ENCODE assay signal across 16 cellular contexts in the genomic region with DNA sequence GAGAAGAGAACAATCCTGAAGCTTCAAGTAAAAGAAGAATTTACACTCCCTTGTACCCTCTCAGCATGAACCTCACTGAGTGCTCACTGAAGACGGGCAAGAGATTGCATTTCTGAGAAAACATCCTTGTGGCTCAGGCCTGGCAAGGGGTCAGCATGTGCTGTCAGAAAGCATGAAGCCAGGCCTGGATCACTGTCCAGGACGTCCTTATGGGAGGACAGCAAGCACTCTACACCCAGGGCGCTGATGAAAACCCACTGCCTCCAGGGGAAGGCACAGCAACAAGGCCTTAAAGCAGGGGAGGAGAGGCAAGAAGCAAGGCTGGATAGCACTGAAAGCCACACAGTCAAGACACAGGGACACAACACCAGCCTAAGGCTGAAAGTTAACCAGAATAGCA.
DNase-seq lines count a peak whose midpoint lies in the region; ATAC-seq and TF ChIP-seq lines count a peak whose summit lies in the region.
"Had no signal": no experiment of that assay in that cellular context is flagged by ENCODE, and none has a peak within 500 bp of the region (broad histone marks: within the 10 kb centered on the region; RNA-seq: fewer than 3 reads in every experiment).

No MANE protein-coding gene starts in this region.

- no peaks in the 10 kb centered on the region for H3K4me1 Mint-ChIP-seq in naive thymus-derived CD4-positive, alpha-beta T cell
- H3K4me1 Mint-ChIP-seq: CD14-positive monocyte had no signal

- no peak for ATAC-seq in naive thymus-derived CD4-positive, alpha-beta T cell
- ATAC-seq: A549; CD8-positive, alpha-beta T cell; GM12878 had no signal

- H3K79me1 ChIP-seq in neuronal stem cell (ENCODE audit: low read depth, low read length), result no peaks in the 10 kb centered on the region

- peaks cover 0 to 6% (median 0%) of the 10 kb centered on the region in 5 donors for H3K27me3 Mint-ChIP-seq in naive thymus-derived CD4-positive, alpha-beta T cell

- H3K36me3 Mint-ChIP-seq in naive thymus-derived CD4-positive, alpha-beta T cell, result no peaks in the 10 kb centered on the region
- H3K36me3 Mint-ChIP-seq: CD14-positive monocyte; CD8-positive, alpha-beta T cell had no signal

- H3K14ac ChIP-seq in neuronal stem cell (ENCODE audit: low read length), result no peak overlapping the region

- no peaks in the 10 kb centered on the region for H3K36me3 ChIP-seq in neuronal stem cell (replicated peaks in 1 of 2; ENCODE audit: control insufficient read depth in 2 of 2, insufficient read depth in 2 of 2, low read length in 2 of 2)
- no peaks in the 10 kb centered on the region for H3K36me3 ChIP-seq in naive thymus-derived CD4-positive, alpha-beta T cell (ENCODE audit: control insufficient read depth in 2 of 3, insufficient read depth in 3 of 3, low read length in 3 of 3)
- H3K36me3 ChIP-seq: BLaER1 had no signal

- H3K18ac ChIP-seq in neuronal stem cell (ENCODE audit: low read length), result peak overlapping the region; percentile 25

- CTCF ChIA-PET in naive thymus-derived CD4-positive, alpha-beta T cell (lab: Charles Lee), result no interaction called here

- no peak overlapping the region for H4K91ac ChIP-seq in neuronal stem cell (ENCODE audit: low read depth, low read length, poor library complexity)

- no peak overlapping the region for H2BK5ac ChIP-seq in neuronal stem cell (ENCODE audit: low read length)

- H3K9me3 Mint-ChIP-seq in naive thymus-derived CD4-positive, alpha-beta T cell, result peaks cover 0 to 3% (median 0%) of the 10 kb centered on the region in 11 donors

- no peak overlapping the region for H2BK15ac ChIP-seq in neuronal stem cell (ENCODE audit: low read length)

- H3K4me1 ChIP-seq in neuronal stem cell (ENCODE audit: control insufficient read depth in 2 of 2, insufficient read depth in 1 of 2, low read depth in 1 of 2, low read length in 2 of 2), result peaks cover 0 to 6% of the 10 kb centered on the region in 2 donors
- no peaks in the 10 kb centered on the region for H3K4me1 ChIP-seq in naive thymus-derived CD4-positive, alpha-beta T cell (ENCODE audit: control insufficient read depth in 2 of 2, insufficient read depth in 2 of 2, low read length in 2 of 2)
- H3K4me1 ChIP-seq: A549, BLaER1 had no signal

- no CpG with 5 or more reads among the region's 3 CpGs for WGBS in neuronal stem cell (ENCODE audit: extremely low coverage in 2 of 2, insufficient read length in 2 of 2, insufficient replicate concordance in 1 of 2), 2 donors

- no peak overlapping the region for H2BK12ac ChIP-seq in neuronal stem cell (ENCODE audit: low read length)

- no peak for TF ChIP-seq CTCF in AG10803 (conservative IDR thresholded peaks at IDR 0.05; ENCODE audit: low read length)

- DNase-seq in AG10803 (ENCODE audit: low read depth) (peak; percentile 20), astrocyte of the hippocampus (ENCODE audit: low read depth, low spot score) (peak; percentile 8), iPS-NIHi7 (ENCODE audit: extremely low spot score) (peak; percentile 6), neuronal stem cell (ENCODE audit: low spot score) (no peak), globus pallidus (ENCODE audit: low spot score) (no peak)
- DNase-seq in naive thymus-derived CD4-positive, alpha-beta T cell, result no peak
- DNase-seq in stimulated activated CD4-positive, alpha-beta T cell treated with anti-CD3 and anti-CD28 coated beads, Interleukin-4, amount 100 ng/mL, for 24 hours, result no peak
- DNase-seq: Calu3; CD8-positive, alpha-beta T cell; HCEC 1CT had no signal

- no peak overlapping the region for H2AFZ ChIP-seq in neuronal stem cell (ENCODE audit: low read length)

- H4K8ac ChIP-seq in neuronal stem cell (ENCODE audit: low read depth, low read length), result no peak overlapping the region

- H3K4me3 ChIP-seq in AG10803 (ENCODE audit: low read length), result no peak overlapping the region
- no peak overlapping the region for H3K4me3 ChIP-seq in neuronal stem cell (ENCODE audit: low read length in 2 of 2)
- no peak overlapping the region for H3K4me3 ChIP-seq in naive thymus-derived CD4-positive, alpha-beta T cell (ENCODE audit: low read length)
- H3K4me3 ChIP-seq: A549, BLaER1, GM12878 had no signal

- H3K23ac ChIP-seq in neuronal stem cell (ENCODE audit: low read depth, low read length, poor library complexity), result no peak overlapping the region

- no peak overlapping the region for H3K4me3 Mint-ChIP-seq in naive thymus-derived CD4-positive, alpha-beta T cell
- H3K4me3 Mint-ChIP-seq: CD14-positive monocyte; CD8-positive, alpha-beta T cell had no signal

- no peak overlapping the region for H3K27ac ChIP-seq in neuronal stem cell (replicated peaks; ENCODE audit: low read length)
- H3K27ac ChIP-seq in naive thymus-derived CD4-positive, alpha-beta T cell (ENCODE audit: low read depth, low read length), result no peak overlapping the region
- H3K27ac ChIP-seq: 22Rv1, A549, BLaER1, HL-60 had no signal

- no peak overlapping the region for H3K4me2 ChIP-seq in neuronal stem cell (ENCODE audit: insufficient read depth, low read length, poor library complexity, severe bottlenecking)
- H3K4me2 ChIP-seq: A549, BLaER1 had no signal

- H3K4ac ChIP-seq in neuronal stem cell (ENCODE audit: low read length), result no peak overlapping the region

- H3K9me3 ChIP-seq in neuronal stem cell (replicated peaks in 1 of 2; ENCODE audit: control insufficient read depth in 2 of 2, insufficient read depth in 1 of 2, low read depth in 1 of 2, low read length in 2 of 2), result no peaks in the 10 kb centered on the region
- H3K9me3 ChIP-seq in naive thymus-derived CD4-positive, alpha-beta T cell (ENCODE audit: control insufficient read depth in 2 of 3, low read length in 3 of 3), result no peaks in the 10 kb centered on the region
- H3K9me3 ChIP-seq: A549, BLaER1 had no signal

- no peaks in the 10 kb centered on the region for H3K27me3 ChIP-seq in neuronal stem cell (ENCODE audit: control insufficient read depth in 3 of 3, insufficient read depth in 3 of 3, low read depth in 1 of 3, low read length in 3 of 3)
- H3K27me3 ChIP-seq in naive thymus-derived CD4-positive, alpha-beta T cell (ENCODE audit: control insufficient read depth in 2 of 2, insufficient read depth in 2 of 2, low read length in 2 of 2), result no peaks in the 10 kb centered on the region
- H3K27me3 ChIP-seq: BLaER1 had no signal

- POLR2A ChIA-PET in naive thymus-derived CD4-positive, alpha-beta T cell (lab: Charles Lee), result no interaction called here

- H2AK5ac ChIP-seq in neuronal stem cell (ENCODE audit: low read depth, low read length), result no peak overlapping the region

- H3K27ac Mint-ChIP-seq in naive thymus-derived CD4-positive, alpha-beta T cell, result no peak overlapping the region
- H3K27ac Mint-ChIP-seq: CD14-positive monocyte; CD8-positive, alpha-beta T cell had no signal

- intact Hi-C loops in naive thymus-derived CD4-positive, alpha-beta T cell (cut with micrococcal nuclease), result no loop called here

- H2BK120ac ChIP-seq in neuronal stem cell (ENCODE audit: low read depth, low read length), result no peak overlapping the region

- no peak overlapping the region for H3K9ac ChIP-seq in neuronal stem cell (ENCODE audit: low read depth, low read length, poor library complexity)
- H3K9ac ChIP-seq: BLaER1 had no signal

Comparison
In these comparisons a context has a peak if more than half of its experiments do, and no peak if none do; other contexts are left out.
1. DNase-seq: peak in AG10803 (single experiment), astrocyte of the hippocampus (single experiment) and iPS-NIHi7 (single experiment); none in neuronal stem cell (single experiment), naive thymus-derived CD4-positive, alpha-beta T cell (0 of 9), stimulated activated CD4-positive, alpha-beta T cell treated with anti-CD3 and anti-CD28 coated beads, Interleukin-4, amount 100 ng/mL, for 24 hours (single experiment) and globus pallidus (single experiment).